Comparison of ENCODE assay signal across 8 cellular contexts in the genomic region with DNA sequence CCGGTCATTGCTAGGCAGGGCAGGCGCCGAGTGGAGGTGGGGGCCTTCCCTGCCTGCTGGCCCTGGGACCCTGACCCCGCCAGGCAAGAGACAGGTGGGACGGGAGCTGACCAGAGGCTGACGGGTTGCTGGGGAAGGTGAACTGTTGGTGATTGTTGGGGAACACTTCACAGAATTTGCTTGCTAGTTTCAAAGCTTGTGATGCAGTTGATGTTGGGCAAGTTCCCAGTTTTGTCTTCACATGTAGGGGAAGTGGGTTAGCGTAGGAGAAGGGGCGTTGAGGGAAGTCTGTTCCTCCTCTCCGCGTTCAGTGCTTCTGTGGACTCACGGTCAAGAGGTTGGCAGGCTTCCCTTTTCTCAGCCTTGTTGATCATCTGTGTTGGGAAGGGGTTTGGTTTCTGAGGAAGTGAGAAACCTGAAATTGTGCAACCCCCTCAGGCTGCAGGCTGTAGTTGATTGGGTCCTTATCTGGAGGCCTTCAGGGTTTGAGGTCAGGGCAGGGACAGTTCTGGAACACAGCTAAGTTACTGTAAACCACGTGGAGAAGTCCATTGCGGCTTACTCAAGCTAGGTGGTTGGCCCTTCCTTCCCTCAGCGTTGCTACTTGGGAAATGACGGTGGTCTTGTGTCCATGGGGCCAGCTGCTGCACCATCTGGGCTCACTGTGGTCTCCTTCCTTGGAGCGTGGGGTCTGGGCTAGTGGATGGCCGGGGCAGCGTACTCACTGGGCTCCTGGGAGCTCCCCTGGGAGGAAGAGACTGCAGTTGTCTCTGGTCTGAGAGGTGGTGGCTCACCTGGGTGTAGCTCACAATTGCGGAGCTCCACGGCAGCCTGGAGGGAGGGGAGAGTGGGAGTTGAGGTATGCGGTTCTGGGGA. TPM values are rescaled to one million over a fixed set of nuclear protein-coding genes. Genes with fewer than 3 reads are reported as not detected.
DNase-seq lines count a peak whose midpoint lies in the region; ATAC-seq and TF ChIP-seq lines count a peak whose summit lies in the region.

No MANE protein-coding gene starts in this region.

- H3K27ac Mint-ChIP-seq in CD4-positive, alpha-beta T cell = peak overlapping the region; percentile 84
- peak overlapping the region; percentile 73 for H3K27ac Mint-ChIP-seq in activated T-helper 17 cell treated with anti-CD3 and anti-CD28 coated beads, Interleukin-2, amount 50 U/mL, for 72 hours
- H3K27ac Mint-ChIP-seq in progenitor cell of endocrine pancreas = peak overlapping the region; percentile 93

- no peak overlapping the region for H2AFZ ChIP-seq in MM.1S (ENCODE audit: low read length)

- CTCF ChIA-PET in CD4-positive, alpha-beta T cell (lab: Charles Lee) = no interaction called here

- H4K20me1 ChIP-seq in MM.1S (ENCODE audit: insufficient read depth, low read length) = peaks cover 68% of the 10 kb centered on the region

- H3K27me3 Mint-ChIP-seq in CD4-positive, alpha-beta T cell = no peaks in the 10 kb centered on the region
- no peaks in the 10 kb centered on the region for H3K27me3 Mint-ChIP-seq in activated T-helper 17 cell treated with anti-CD3 and anti-CD28 coated beads, Interleukin-2, amount 50 U/mL, for 72 hours
- H3K27me3 Mint-ChIP-seq in progenitor cell of endocrine pancreas = no peaks in the 10 kb centered on the region

- H3K9ac ChIP-seq in MM.1S (ENCODE audit: low read length) = no peak overlapping the region

- peaks cover 71% of the 10 kb centered on the region for H3F3A ChIP-seq in MM.1S (ENCODE audit: insufficient read depth, low read length)

- H3K4me2 ChIP-seq in MM.1S (ENCODE audit: low read depth, low read length) = no peak overlapping the region

- H3K9me3 ChIP-seq in CD4-positive, alpha-beta T cell (ENCODE audit: control insufficient read depth, low read length) = no peaks in the 10 kb centered on the region
- H3K9me3 ChIP-seq in MM.1S (replicated peaks; ENCODE audit: insufficient read depth, low read length) = no peaks in the 10 kb centered on the region

- no peaks in the 10 kb centered on the region for H3K9me2 ChIP-seq in MM.1S (replicated peaks; ENCODE audit: insufficient read depth, low read length)

- H3K36me3 ChIP-seq in MM.1S (replicated peaks; ENCODE audit: insufficient read depth, low read length) = peaks cover 32% of the 10 kb centered on the region

- ATAC-seq in CD4-positive, alpha-beta T cell (ENCODE audit: poor library complexity) = peak; percentile 5
- peak; percentile 38 for ATAC-seq in GM21515 (IDR thresholded peaks at IDR 0.05; ENCODE audit: unreplicated experiment)
- peak; percentile 23 for ATAC-seq in activated T-helper 17 cell treated with anti-CD3 and anti-CD28 coated beads, Interleukin-2, amount 50 U/mL, for 72 hours (replicated peaks)
- ATAC-seq in Right ventricle myocardium superior (ENCODE audit: poor library complexity) = peak; percentile 57
- ATAC-seq in GM18858 (IDR thresholded peaks at IDR 0.05; ENCODE audit: unreplicated experiment) = no peak

- peaks cover 41% of the 10 kb centered on the region for H3K79me2 ChIP-seq in MM.1S (ENCODE audit: low read length)

- DNase-seq in CD4-positive, alpha-beta T cell = peak in 2 of 10 experiments; percentile 20 to 36
- peak; percentile 57 for DNase-seq in NCI-H2029 (lab: John Stamatoyannopoulos, UW)
- DNase-seq in Right ventricle myocardium superior = peak; percentile 70
- DNase-seq in progenitor cell of endocrine pancreas (ENCODE audit: low spot score, unreplicated experiment) = no peak
- DNase-seq in MM.1S = no peak

- POLR2A ChIA-PET in CD4-positive, alpha-beta T cell (lab: Charles Lee) = interaction anchor here (0.7 to 8.7 kb wide), 6 partner anchors 8 to 170 kb away, joined by 3 to 75 read pairs (median 5); partner anchors contain the start of genes CNOT3, MBOAT7, PRPF31 and RPS9

- H3K27me3 ChIP-seq in CD4-positive, alpha-beta T cell (ENCODE audit: control insufficient read depth, insufficient read depth, low read length) = no peaks in the 10 kb centered on the region
- no peaks in the 10 kb centered on the region for H3K27me3 ChIP-seq in MM.1S (replicated peaks; ENCODE audit: insufficient read depth, low read length)

- H3K27ac ChIP-seq in CD4-positive, alpha-beta T cell (ENCODE audit: low read depth, low read length) = no peak overlapping the region
- no peak overlapping the region for H3K27ac ChIP-seq in MM.1S (ENCODE audit: low read length)

- H3K9me3 Mint-ChIP-seq in CD4-positive, alpha-beta T cell = no peaks in the 10 kb centered on the region
- no peaks in the 10 kb centered on the region for H3K9me3 Mint-ChIP-seq in activated T-helper 17 cell treated with anti-CD3 and anti-CD28 coated beads, Interleukin-2, amount 50 U/mL, for 72 hours
- no peaks in the 10 kb centered on the region for H3K9me3 Mint-ChIP-seq in progenitor cell of endocrine pancreas (ENCODE audit: low read depth)

- no peak overlapping the region for H3K4me3 ChIP-seq in MM.1S (ENCODE audit: low read length)

- H3K4me1 Mint-ChIP-seq in CD4-positive, alpha-beta T cell (ENCODE audit: low read depth) = peaks cover 69% of the 10 kb centered on the region
- peaks cover 45% of the 10 kb centered on the region for H3K4me1 Mint-ChIP-seq in activated T-helper 17 cell treated with anti-CD3 and anti-CD28 coated beads, Interleukin-2, amount 50 U/mL, for 72 hours
- H3K4me1 Mint-ChIP-seq in progenitor cell of endocrine pancreas (ENCODE audit: low read depth) = peaks cover 47% of the 10 kb centered on the region

- H3K4me1 ChIP-seq in MM.1S (ENCODE audit: low read length) = peaks cover 18% of the 10 kb centered on the region

- TF ChIP-seq CTCF in CD4-positive, alpha-beta T cell (IDR thresholded peaks at IDR 0.05) = no peak
- no peak for TF ChIP-seq CTCF in progenitor cell of endocrine pancreas (IDR thresholded peaks at IDR 0.05; ENCODE audit: unreplicated experiment)
- no peak for TF ChIP-seq CTCF in MM.1S (IDR thresholded peaks at IDR 0.05; ENCODE audit: low read length)

- peaks cover 55% of the 10 kb centered on the region for H3K36me3 Mint-ChIP-seq in CD4-positive, alpha-beta T cell (ENCODE audit: low read depth)
- H3K36me3 Mint-ChIP-seq in activated T-helper 17 cell treated with anti-CD3 and anti-CD28 coated beads, Interleukin-2, amount 50 U/mL, for 72 hours (ENCODE audit: low read depth) = peaks cover 91% of the 10 kb centered on the region
- peaks cover 30% of the 10 kb centered on the region for H3K36me3 Mint-ChIP-seq in progenitor cell of endocrine pancreas (ENCODE audit: insufficient read depth)

- peak overlapping the region; percentile 67 for H3K4me3 Mint-ChIP-seq in CD4-positive, alpha-beta T cell
- H3K4me3 Mint-ChIP-seq in activated T-helper 17 cell treated with anti-CD3 and anti-CD28 coated beads, Interleukin-2, amount 50 U/mL, for 72 hours = peak overlapping the region; percentile 91
- peak overlapping the region; percentile 19 for H3K4me3 Mint-ChIP-seq in progenitor cell of endocrine pancreas (ENCODE audit: low read depth)

- intact Hi-C loops in CD4-positive, alpha-beta T cell (cut with DNase I, micrococcal nuclease) = loop anchor here in 1 of 2 experiments (10.0 kb wide), 1 partner anchor 257 kb away; the partner anchor contains the start of gene LENG9
- intact Hi-C loops in Right ventricle myocardium superior (cut with DNase I) = no loop called here

RNA-seq across cellular contexts. Expression of gene RPS9, which starts 7.5 kb away (rescaled TPM):
- total RNA-seq in CD4-positive, alpha-beta T cell = 1,000 to 10,000 TPM; 2,017 to 2,050 TPM
- 1,000 to 10,000 TPM; 1,453 to 1,547 TPM for total RNA-seq in activated T-helper 17 cell treated with anti-CD3 and anti-CD28 coated beads, Interleukin-2, amount 50 U/mL, for 72 hours
- 651 TPM for total RNA-seq in Right ventricle myocardium superior
- 1,160 and 1,179 TPM in 2 replicates for total RNA-seq in progenitor cell of endocrine pancreas

RNA-seq across cellular contexts. Expression of gene LILRB3, which starts 14.7 kb away (rescaled TPM):
- total RNA-seq in CD4-positive, alpha-beta T cell = 1 to 10 TPM; 1.1 to 1.3 TPM
- total RNA-seq in activated T-helper 17 cell treated with anti-CD3 and anti-CD28 coated beads, Interleukin-2, amount 50 U/mL, for 72 hours = 1 to 10 TPM in 1 of 2 donors, under 1 TPM in 1; 0.85 to 1.8 TPM
- total RNA-seq in Right ventricle myocardium superior = 3.6 TPM
- 0.50 TPM in 1 of 2 replicates, not detected in the other for total RNA-seq in progenitor cell of endocrine pancreas

RNA-seq across cellular contexts. Expression of gene TSEN34, which starts 17.0 kb away (rescaled TPM):
- 1 to 10 TPM; 8.4 to 8.6 TPM for total RNA-seq in CD4-positive, alpha-beta T cell
- 10 to 100 TPM; 14.3 to 16.7 TPM for total RNA-seq in activated T-helper 17 cell treated with anti-CD3 and anti-CD28 coated beads, Interleukin-2, amount 50 U/mL, for 72 hours
- 14.3 TPM for total RNA-seq in Right ventricle myocardium superior
- 38.6 and 39.7 TPM in 2 replicates for total RNA-seq in progenitor cell of endocrine pancreas

RNA-seq across cellular contexts. Expression of gene MBOAT7, which starts 18.8 kb away (rescaled TPM):
- total RNA-seq in CD4-positive, alpha-beta T cell = 10 to 100 TPM; 13.7 to 18.0 TPM
- 10 to 100 TPM; 58.6 to 65.9 TPM for total RNA-seq in activated T-helper 17 cell treated with anti-CD3 and anti-CD28 coated beads, Interleukin-2, amount 50 U/mL, for 72 hours
- total RNA-seq in Right ventricle myocardium superior (12.7 TPM), progenitor cell of endocrine pancreas (91.5 and 99.1 TPM in 2 replicates)

RNA-seq across cellular contexts. Expression of gene LILRA6, which starts 34.4 kb away (rescaled TPM):
- total RNA-seq in CD4-positive, alpha-beta T cell = under 1 TPM in 1 of 2 experiments, not detected in 1; 0.60 TPM
- under 1 TPM; 0.19 to 0.39 TPM for total RNA-seq in activated T-helper 17 cell treated with anti-CD3 and anti-CD28 coated beads, Interleukin-2, amount 50 U/mL, for 72 hours
- total RNA-seq in Right ventricle myocardium superior = 1.8 TPM
- total RNA-seq in progenitor cell of endocrine pancreas = not detected in 2 replicates

Comparison
In these comparisons a context has a peak if more than half of its experiments do, and no peak if none do; other contexts are left out.
1. DNase-seq: peak in NCI-H2029 (single experiment) and Right ventricle myocardium superior (single experiment); none in progenitor cell of endocrine pancreas (single experiment) and MM.1S (single experiment).
2. H3K4me3 Mint-ChIP-seq: peak in every context shown above with its lines; median percentile 91 in activated T-helper 17 cell treated with anti-CD3 and anti-CD28 coated beads, Interleukin-2, amount 50 U/mL, for 72 hours; 67 in CD4-positive, alpha-beta T cell; 19 in progenitor cell of endocrine pancreas.
3. Peak in every context shown above with its lines, with median percentiles within 50 percentile points of each other: H3K27ac Mint-ChIP-seq.